Comparison of ENCODE assay signal across 14 cellular contexts in the genomic region with DNA sequence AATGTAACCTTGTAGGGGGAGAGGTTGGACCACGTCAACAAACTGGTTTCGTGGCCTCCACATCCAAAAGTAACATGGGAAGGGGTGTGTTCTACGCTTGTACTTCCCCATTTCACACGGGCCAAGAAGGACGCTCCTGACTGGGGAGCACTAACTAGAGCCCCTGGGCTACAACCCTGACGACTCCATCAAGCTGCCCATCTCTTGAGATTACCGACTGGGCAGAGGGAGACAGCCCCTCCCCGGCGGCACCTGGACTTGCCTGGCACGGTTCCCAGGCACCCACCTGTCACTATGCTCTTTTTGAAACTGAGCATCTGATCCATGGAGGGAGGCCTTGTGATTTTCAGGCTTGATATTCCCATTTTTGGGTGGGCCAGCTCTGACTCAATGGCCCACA.
"Had no signal": no experiment of that assay in that cellular context is flagged by ENCODE, and none has a peak within 500 bp of the region (broad histone marks: within the 10 kb centered on the region; RNA-seq: fewer than 3 reads in every experiment).

No MANE protein-coding gene starts in this region.

- H3K4me3 ChIP-seq: ovary, skin epidermis, thyroid gland, vagina had no signal

- H3K27me3 ChIP-seq: ovary, thyroid gland, vagina had no signal

- ATAC-seq: activated CD4-positive, CD25-positive, alpha-beta regulatory T cell treated with anti-CD3 and anti-CD28 coated beads, Interleukin-2, amount 50 U/mL, for 24 hours; activated T-cell treated with anti-CD3 and anti-CD28 coated beads, Interleukin-2, amount 50 U/mL, for 4 hours; effector memory CD8-positive, alpha-beta T cell; left ventricle myocardium superior had no signal

- H3K4me1 ChIP-seq: thyroid gland, vagina had no signal

- H3K36me3 ChIP-seq: ovary, thyroid gland, vagina had no signal

- DNase-seq: activated CD4-positive, alpha-beta T cell treated with anti-CD3 and anti-CD28 coated beads, Interleukin-2, amount 50 U/mL, for 48 hours; activated gamma-delta T cell; activated T-cell treated with anti-CD3 and anti-CD28 coated beads, Interleukin-2, amount 50 U/mL, for 4 hours; amygdala; effector memory CD8-positive, alpha-beta T cell; hippocampal formation; left ventricle myocardium superior; mesenchymal stem cell; ovary; thyroid gland had no signal

- H3K27ac ChIP-seq: epithelial cell of prostate, ovary, skin epidermis, thyroid gland, vagina had no signal

- H3K9me3 ChIP-seq: thyroid gland, vagina had no signal
